In the genomic region with DNA sequence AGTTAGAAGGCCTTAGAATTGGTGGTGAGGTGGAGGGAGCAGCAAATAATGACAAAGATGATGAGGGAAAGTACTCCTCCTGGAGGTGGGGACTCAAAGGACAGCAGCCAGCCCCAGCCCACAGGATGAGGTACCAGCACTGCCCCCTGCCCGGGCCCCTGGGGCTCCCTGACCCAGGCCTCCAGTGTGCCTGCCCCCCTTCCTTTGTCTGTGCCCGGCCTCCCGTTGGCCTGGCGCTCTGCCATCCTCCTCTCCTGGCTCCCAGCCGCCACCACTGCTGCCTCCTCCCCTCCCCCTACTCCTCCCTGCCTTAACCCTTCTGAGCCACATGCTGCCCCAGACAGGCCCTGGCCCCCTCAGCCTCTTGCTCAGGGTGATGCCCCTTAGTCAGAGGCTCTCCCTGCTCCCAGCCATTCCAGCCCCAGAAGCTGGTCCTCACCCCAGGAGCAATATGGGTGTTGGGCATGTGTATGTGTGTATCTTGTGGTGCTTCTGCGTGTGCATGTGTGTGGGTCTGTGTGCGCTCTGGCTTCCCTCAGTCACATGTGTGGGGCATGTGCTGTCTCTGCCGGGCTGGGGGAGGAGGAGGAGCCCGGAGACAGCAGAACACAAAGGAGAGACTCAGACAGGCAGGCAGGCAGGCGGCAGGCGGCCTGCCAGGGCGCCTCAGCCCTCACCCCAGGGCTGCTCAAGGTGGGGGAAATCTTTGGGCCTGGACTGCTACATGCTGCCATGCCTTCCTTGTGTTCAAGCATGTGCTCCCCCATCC, we compare ENCODE assay signal across 8 cellular contexts. TPM values are rescaled to one million over a fixed set of nuclear protein-coding genes. Genes with fewer than 3 reads are reported as not detected.
DNase-seq lines count a peak whose midpoint lies in the region; TF ChIP-seq lines count a peak whose summit lies in the region.

No MANE protein-coding gene starts in this region.

- H3K9me3 Mint-ChIP-seq in Calu3 (ENCODE audit: low read depth, unreplicated experiment) (no peaks in the 10 kb centered on the region), glutamatergic neuron (ENCODE audit: unreplicated experiment) (peaks cover 37% of the 10 kb centered on the region)
- no peaks in the 10 kb centered on the region for H3K9me3 Mint-ChIP-seq in activated naive CD4-positive, alpha-beta T cell treated with anti-CD3 and anti-CD28 coated beads, Interleukin-2, amount 50 U/mL, for 24 hours

- no peak for TF ChIP-seq CTCF in Calu3 (IDR thresholded peaks at IDR 0.05; ENCODE audit: unreplicated experiment)
- peak; percentile 44; the same call in 1 of the 2 replicates for TF ChIP-seq CTCF in KMS-11 (conservative IDR thresholded peaks at IDR 0.05; ENCODE audit: low read depth, low read length)
- peak; percentile 35 for TF ChIP-seq CTCF in glutamatergic neuron (IDR thresholded peaks at IDR 0.05; ENCODE audit: partially characterized antibody, unreplicated experiment)
- peak in 1 of 5 experiments; percentile 10 for TF ChIP-seq CTCF in transverse colon (IDR thresholded peaks at IDR 0.05)

- peak overlapping the region; percentile 42 for H3K27ac Mint-ChIP-seq in Calu3 (ENCODE audit: unreplicated experiment)
- peak overlapping the region; percentile 98 for H3K27ac Mint-ChIP-seq in activated naive CD4-positive, alpha-beta T cell treated with anti-CD3 and anti-CD28 coated beads, Interleukin-2, amount 50 U/mL, for 24 hours
- peak overlapping the region; percentile 100 for H3K27ac Mint-ChIP-seq in glutamatergic neuron (ENCODE audit: unreplicated experiment)

- peak overlapping the region; percentile 79 for H3K4me2 ChIP-seq in KMS-11

- H3K36me3 ChIP-seq in KMS-11 (ENCODE audit: insufficient read depth) (no peaks in the 10 kb centered on the region), SJSA1 (peaks cover 6% of the 10 kb centered on the region; the same call in 1 of the 2 replicates), transverse colon (no peaks in the 10 kb centered on the region)

- H3K4me3 Mint-ChIP-seq in Calu3 (ENCODE audit: low read depth, unreplicated experiment) (peak overlapping the region; percentile 32), glutamatergic neuron (ENCODE audit: unreplicated experiment) (peak overlapping the region; percentile 94)
- peak overlapping the region; percentile 88 for H3K4me3 Mint-ChIP-seq in activated naive CD4-positive, alpha-beta T cell treated with anti-CD3 and anti-CD28 coated beads, Interleukin-2, amount 50 U/mL, for 24 hours

- BruUV-seq in Calu3 (replicated peaks; lab: Mats Ljungman, UMichigan): no TSS peak

- H3K9ac ChIP-seq in KMS-11: peak overlapping the region; percentile 58

- no peak for TF ChIP-seq EP300 in transverse colon (IDR thresholded peaks at IDR 0.05; ENCODE audit: low read depth)

- DNase-seq in Calu3 (peak; percentile 54), SJSA1 (ENCODE audit: low read depth in 1 of 2, low spot score in 2 of 2) (peak; percentile 90 to 93), glutamatergic neuron (peak; percentile 76), occipital lobe (lab: John Stamatoyannopoulos, UW) (peak; percentile 69), transverse colon (peak; percentile 81), NCI-H1048 (lab: John Stamatoyannopoulos, UW) (no peak)

- H3K4me1 ChIP-seq in KMS-11 (ENCODE audit: low read depth, poor library complexity, severe bottlenecking) (peaks cover 53% of the 10 kb centered on the region), SJSA1 (replicated peaks) (peaks cover 80% of the 10 kb centered on the region), transverse colon (peaks cover 43 to 74% (median 68%) of the 10 kb centered on the region in 4 donors)

- H3K27me3 Mint-ChIP-seq in Calu3 (ENCODE audit: unreplicated experiment): no peaks in the 10 kb centered on the region
- H3K27me3 Mint-ChIP-seq in activated naive CD4-positive, alpha-beta T cell treated with anti-CD3 and anti-CD28 coated beads, Interleukin-2, amount 50 U/mL, for 24 hours: no peaks in the 10 kb centered on the region
- H3K27me3 Mint-ChIP-seq in glutamatergic neuron (ENCODE audit: unreplicated experiment): peaks cover 42% of the 10 kb centered on the region

- H3K9me3 ChIP-seq in SJSA1 (replicated peaks) (no peaks in the 10 kb centered on the region), transverse colon (no peaks in the 10 kb centered on the region)

- H4K20me1 ChIP-seq in KMS-11 (ENCODE audit: insufficient read depth): no peaks in the 10 kb centered on the region; the same call in 1 of the 2 replicates

- CTCF ChIA-PET in Calu3 (lab: Charles Lee): no interaction called here

- H3K4me3 ChIP-seq in KMS-11 (IDR thresholded peaks at IDR 0.05; ENCODE audit: insufficient read depth, low read depth, low read length): no peak overlapping the region
- H3K4me3 ChIP-seq in SJSA1: peak overlapping the region; percentile 0; the same call in 1 of the 2 replicates
- peak overlapping the region; percentile 0 to 74 (median 3) for H3K4me3 ChIP-seq in transverse colon

- no peaks in the 10 kb centered on the region for H3K27me3 ChIP-seq in KMS-11 (ENCODE audit: insufficient read depth, low read depth)
- H3K27me3 ChIP-seq in SJSA1 (replicated peaks): no peaks in the 10 kb centered on the region
- no peaks in the 10 kb centered on the region for H3K27me3 ChIP-seq in transverse colon

- intact Hi-C loops in Calu3 (cut with micrococcal nuclease; ENCODE audit: unreplicated experiment) (no loop called here), transverse colon (cut with DNase I; ENCODE audit: low total_unique reads) (no loop called here)

- H3K27ac ChIP-seq in KMS-11 (peak overlapping the region; percentile 81), SJSA1 (peak overlapping the region; percentile 69), transverse colon (peak overlapping the region; percentile 93 to 99 (median 97))

- in situ Hi-C loops in transverse colon (cut with MboI; ENCODE audit: low pct_ligation_motif_present in 1 of 4, low pct_unique_long_range_greater_than_20kb in 1 of 4, low sequenced_read_pairs in 3 of 4): no loop called here

- WGBS in transverse colon (ENCODE audit: low coverage in 1 of 2), 2 donors: 14 to 33% methylated on average over 3 to 12 of the region's 12 CpGs

- H3K36me3 Mint-ChIP-seq in Calu3 (ENCODE audit: insufficient read depth, unreplicated experiment) (peaks cover 22% of the 10 kb centered on the region), glutamatergic neuron (ENCODE audit: unreplicated experiment) (no peaks in the 10 kb centered on the region)
- no peaks in the 10 kb centered on the region for H3K36me3 Mint-ChIP-seq in activated naive CD4-positive, alpha-beta T cell treated with anti-CD3 and anti-CD28 coated beads, Interleukin-2, amount 50 U/mL, for 24 hours

- H3K4me1 Mint-ChIP-seq in Calu3 (ENCODE audit: low read depth, unreplicated experiment) (peaks cover 43% of the 10 kb centered on the region), glutamatergic neuron (ENCODE audit: low read depth, unreplicated experiment) (peaks cover 45% of the 10 kb centered on the region)
- peaks cover 66% of the 10 kb centered on the region for H3K4me1 Mint-ChIP-seq in activated naive CD4-positive, alpha-beta T cell treated with anti-CD3 and anti-CD28 coated beads, Interleukin-2, amount 50 U/mL, for 24 hours

- TF ChIP-seq POLR2A in transverse colon (IDR thresholded peaks at IDR 0.05): no peak

- H2AFZ ChIP-seq in KMS-11 (ENCODE audit: low read depth): peak overlapping the region; percentile 43; the same call in 1 of the 2 replicates

- peaks cover 63% of the 10 kb centered on the region for H3K79me2 ChIP-seq in KMS-11 (ENCODE audit: insufficient read depth, low read depth)

RNA-seq across cellular contexts. Expression of a gene that starts 2.6 kb away (rescaled TPM):
- total RNA-seq in Calu3 (2022) (25.8 and 27.5 TPM in 2 replicates), glutamatergic neuron (ENCODE audit: unreplicated experiment) (310 TPM), occipital lobe (70.8 TPM), transverse colon (10 to 100 TPM; 31.9 to 81.9 (median 54.1) TPM)
- 22.5 and 29.0 TPM in 2 replicates for total RNA-seq in SJSA1 (2014; rRNA removed; shearing (Covaris generic))

RNA-seq across cellular contexts. Expression of a gene that starts 15.3 kb away (rescaled TPM):
- total RNA-seq in Calu3 (2022) (43.9 and 49.3 TPM in 2 replicates), glutamatergic neuron (ENCODE audit: unreplicated experiment) (21.6 TPM), occipital lobe (8.4 TPM), transverse colon (10 to 100 TPM in 3 of 4 donors, 1 to 10 TPM in 1; 7.5 to 62.7 (median 13.7) TPM)
- total RNA-seq in SJSA1 (2014; rRNA removed; shearing (Covaris generic)): 17.8 and 18.2 TPM in 2 replicates

RNA-seq across cellular contexts. Expression of a gene that starts 34.6 kb away (rescaled TPM):
- total RNA-seq in Calu3 (2022) (78.4 and 93.3 TPM in 2 replicates), glutamatergic neuron (ENCODE audit: unreplicated experiment) (59.5 TPM), occipital lobe (32.4 TPM), transverse colon (100 to 1,000 TPM in 1 of 4 donors, 10 to 100 TPM in 3; 19.1 to 119 (median 35.6) TPM)
- total RNA-seq in SJSA1 (2014; rRNA removed; shearing (Covaris generic)): 60.1 and 60.2 TPM in 2 replicates

RNA-seq across cellular contexts. Expression of a gene that starts 52.4 kb away (rescaled TPM):
- 14.7 and 16.9 TPM in 2 replicates for total RNA-seq in Calu3 (2022)
- 44.0 and 58.6 TPM in 2 replicates for total RNA-seq in SJSA1 (2014; rRNA removed; shearing (Covaris generic))
- 22.1 TPM for total RNA-seq in glutamatergic neuron (ENCODE audit: unreplicated experiment)
- total RNA-seq in occipital lobe: 17.5 TPM
- 10 to 100 TPM; 17.1 to 30.9 (median 23.8) TPM for total RNA-seq in transverse colon

Comparison
In these comparisons a context has a peak if more than half of its experiments do, and no peak if none do; other contexts are left out.
1. H3K27ac Mint-ChIP-seq: peak in every context shown above with its lines; median percentile 100 in glutamatergic neuron; 98 in activated naive CD4-positive, alpha-beta T cell treated with anti-CD3 and anti-CD28 coated beads, Interleukin-2, amount 50 U/mL, for 24 hours; 42 in Calu3.
2. H3K4me3 Mint-ChIP-seq: peak in every context shown above with its lines; median percentile 94 in glutamatergic neuron; 88 in activated naive CD4-positive, alpha-beta T cell treated with anti-CD3 and anti-CD28 coated beads, Interleukin-2, amount 50 U/mL, for 24 hours; 32 in Calu3.